Comparison of ENCODE assay signal across 12 cellular contexts in the genomic region with DNA sequence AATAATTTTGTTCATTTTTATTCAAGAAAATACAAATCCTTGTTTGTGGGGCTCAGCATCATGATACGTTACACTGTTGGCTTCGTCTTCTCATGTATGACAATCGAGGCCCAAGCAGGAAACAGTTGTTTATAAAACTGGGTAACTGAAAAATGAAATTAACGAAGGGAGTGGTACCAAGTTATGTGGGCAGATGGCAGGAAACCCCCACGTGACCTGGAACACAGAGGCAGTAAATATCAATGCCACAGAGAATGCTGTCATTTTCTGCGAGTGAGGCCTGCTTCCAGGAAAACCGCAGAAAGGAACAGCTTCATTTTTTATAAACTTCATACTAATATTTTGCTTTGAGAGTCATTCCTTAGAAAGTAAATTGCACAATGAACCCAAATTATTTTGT.
A peak's percentile ranks its signal among the peaks of the same experiment; 100 is the strongest.
DNase-seq lines count a peak whose midpoint lies in the region; ATAC-seq and TF ChIP-seq lines count a peak whose summit lies in the region.
"Had no signal": no experiment of that assay in that cellular context is flagged by ENCODE, and none has a peak within 500 bp of the region (broad histone marks: within the 10 kb centered on the region; RNA-seq: fewer than 3 reads in every experiment).

No MANE protein-coding gene starts in this region.

- peak overlapping the region; percentile 97 for H3K27ac Mint-ChIP-seq in activated T-helper 2 cell treated with anti-CD3 and anti-CD28 coated beads, Interferon-gamma antibody, Interleukin-2, Interleukin-4, amounts not matched to agents 10 μg/mL and 5 μg/mL and 100 μg/mL, durations not matched to agents 14 hours and 24 hours and 36 hours

- WGBS in suprapubic skin = 56% methylated on average over 7 of the region's 7 CpGs

- DNase-seq in CD1c-positive myeloid dendritic cell (ENCODE audit: extremely low spot score) = peak; percentile 42
- DNase-seq in NCI-H1694 treated with DMSO at 0.1 percent for 48 hours (lab: John Stamatoyannopoulos, UW) = peak; percentile 45
- DNase-seq in activated T-helper 2 cell treated with anti-CD3 and anti-CD28 coated beads, Interferon-gamma antibody, Interleukin-2, Interleukin-4, amounts not matched to agents 10 μg/mL and 5 μg/mL and 100 μg/mL, durations not matched to agents 14 hours and 24 hours and 36 hours (ENCODE audit: low spot score) = peak; percentile 49
- peak; percentile 38 to 49 for DNase-seq in stimulated activated CD4-positive, alpha-beta T cell treated with anti-CD3 and anti-CD28 coated beads, Interleukin-15, amount 100 ng/mL, for 1 hour (ENCODE audit: low read depth in 1 of 2, low spot score in 1 of 2)
- DNase-seq in head of caudate nucleus = no peak
- DNase-seq in suprapubic skin (ENCODE audit: low spot score in 2 of 2) = no peak
- no peak for DNase-seq in DMS153 treated with DMSO at 0.1 percent for 48 hours (lab: John Stamatoyannopoulos, UW; ENCODE audit: unreplicated experiment)
- DNase-seq: GOT3, retina, stomach had no signal

- no peak for TF ChIP-seq EP300 in suprapubic skin (IDR thresholded peaks at IDR 0.05)

- no peak overlapping the region for H3K27ac ChIP-seq in suprapubic skin
- H3K27ac ChIP-seq: KMS-11, stomach had no signal

- intact Hi-C loops in activated T-helper 2 cell treated with anti-CD3 and anti-CD28 coated beads, Interferon-gamma antibody, Interleukin-2, Interleukin-4, amounts not matched to agents 10 μg/mL and 5 μg/mL and 100 μg/mL, durations not matched to agents 14 hours and 24 hours and 36 hours (cut with micrococcal nuclease) = loop anchor here (5.0 kb wide), 1 partner anchor 99 kb away; no protein-coding TSS in a partner anchor
- intact Hi-C loops in head of caudate nucleus (cut with DNase I) = no loop called here

- H3K9me3 Mint-ChIP-seq in activated T-helper 2 cell treated with anti-CD3 and anti-CD28 coated beads, Interferon-gamma antibody, Interleukin-2, Interleukin-4, amounts not matched to agents 10 μg/mL and 5 μg/mL and 100 μg/mL, durations not matched to agents 14 hours and 24 hours and 36 hours = peaks cover 12% of the 10 kb centered on the region

- H3K4me3 ChIP-seq in suprapubic skin = no peak overlapping the region
- H3K4me3 ChIP-seq: stomach had no signal

- ATAC-seq in GM18502 (IDR thresholded peaks at IDR 0.05; ENCODE audit: poor library complexity, unreplicated experiment) = no peak

- no peaks in the 10 kb centered on the region for H3K9me3 ChIP-seq in suprapubic skin
- H3K9me3 ChIP-seq: stomach had no signal

- peaks cover 20% of the 10 kb centered on the region for H3K4me1 Mint-ChIP-seq in activated T-helper 2 cell treated with anti-CD3 and anti-CD28 coated beads, Interferon-gamma antibody, Interleukin-2, Interleukin-4, amounts not matched to agents 10 μg/mL and 5 μg/mL and 100 μg/mL, durations not matched to agents 14 hours and 24 hours and 36 hours (ENCODE audit: low read depth)

- no peak overlapping the region for H3K4me3 Mint-ChIP-seq in activated T-helper 2 cell treated with anti-CD3 and anti-CD28 coated beads, Interferon-gamma antibody, Interleukin-2, Interleukin-4, amounts not matched to agents 10 μg/mL and 5 μg/mL and 100 μg/mL, durations not matched to agents 14 hours and 24 hours and 36 hours (ENCODE audit: low read depth)

- no peak for TF ChIP-seq CTCF in suprapubic skin (IDR thresholded peaks at IDR 0.05)

- H3K4me1 ChIP-seq in suprapubic skin = no peaks in the 10 kb centered on the region
- H3K4me1 ChIP-seq: stomach had no signal

- no peak for TF ChIP-seq POLR2A in suprapubic skin (IDR thresholded peaks at IDR 0.05)

- no peaks in the 10 kb centered on the region for H3K27me3 ChIP-seq in suprapubic skin

- H3K36me3 Mint-ChIP-seq in activated T-helper 2 cell treated with anti-CD3 and anti-CD28 coated beads, Interferon-gamma antibody, Interleukin-2, Interleukin-4, amounts not matched to agents 10 μg/mL and 5 μg/mL and 100 μg/mL, durations not matched to agents 14 hours and 24 hours and 36 hours (ENCODE audit: low read depth) = peaks cover 13% of the 10 kb centered on the region

- no peaks in the 10 kb centered on the region for H3K27me3 Mint-ChIP-seq in activated T-helper 2 cell treated with anti-CD3 and anti-CD28 coated beads, Interferon-gamma antibody, Interleukin-2, Interleukin-4, amounts not matched to agents 10 μg/mL and 5 μg/mL and 100 μg/mL, durations not matched to agents 14 hours and 24 hours and 36 hours (ENCODE audit: low read depth)

- no peaks in the 10 kb centered on the region for H3K36me3 ChIP-seq in suprapubic skin
- H3K36me3 ChIP-seq: stomach had no signal

Comparison
In these comparisons a context has a peak if more than half of its experiments do, and no peak if none do; other contexts are left out.
1. DNase-seq: peak in CD1c-positive myeloid dendritic cell (single experiment), NCI-H1694 treated with DMSO at 0.1 percent for 48 hours (single experiment), activated T-helper 2 cell treated with anti-CD3 and anti-CD28 coated beads, Interferon-gamma antibody, Interleukin-2, Interleukin-4, amounts not matched to agents 10 μg/mL and 5 μg/mL and 100 μg/mL, durations not matched to agents 14 hours and 24 hours and 36 hours (single experiment) and stimulated activated CD4-positive, alpha-beta T cell treated with anti-CD3 and anti-CD28 coated beads, Interleukin-15, amount 100 ng/mL, for 1 hour (2 of 2); none in head of caudate nucleus (0 of 42), suprapubic skin (0 of 2) and DMS153 treated with DMSO at 0.1 percent for 48 hours (single experiment).